Comparison of ENCODE assay signal across 9 cellular contexts in genomic region chr3:192957441-192957951, GRCh38. TPM values are rescaled to one million over a fixed set of nuclear protein-coding genes. Genes with fewer than 3 reads are reported as not detected.
DNase-seq lines count a peak whose midpoint lies in the region; ATAC-seq and TF ChIP-seq lines count a peak whose summit lies in the region.
"Had no signal": no experiment of that assay in that cellular context is flagged by ENCODE, and none has a peak within 500 bp of the region (broad histone marks: within the 10 kb centered on the region; RNA-seq: fewer than 3 reads in every experiment).

No MANE protein-coding gene starts in this region.

- H3K4me3 ChIP-seq in MG63 = peak overlapping the region; percentile 20
- peak overlapping the region; percentile 34 for H3K4me3 ChIP-seq in coronary artery

- H3K9me3 ChIP-seq in MG63 = no peaks in the 10 kb centered on the region

- no peaks in the 10 kb centered on the region for H3K36me3 ChIP-seq in MG63

- no peak for ATAC-seq in GM19463 (IDR thresholded peaks at IDR 0.05; ENCODE audit: unreplicated experiment)
- ATAC-seq: HCT116 had no signal

- peak; percentile 52 for DNase-seq in Ammon's horn (ENCODE audit: low spot score)
- DNase-seq in MG63 = peak; percentile 66
- DNase-seq in coronary artery (ENCODE audit: low spot score) = peak; percentile 79
- peak; percentile 31 for DNase-seq in myocyte (ENCODE audit: low read depth)
- no peak for DNase-seq in NCI-H774 (lab: John Stamatoyannopoulos, UW)
- no peak for DNase-seq in NCI-H2227 treated with DMSO at 0.1 percent for 48 hours (lab: John Stamatoyannopoulos, UW)
- DNase-seq in SHP77 treated with DMSO at 0.1 percent for 48 hours (lab: John Stamatoyannopoulos, UW) = no peak

- no peak for TF ChIP-seq CTCF in coronary artery (IDR thresholded peaks at IDR 0.05)

- H3K27ac ChIP-seq in coronary artery = peak overlapping the region in 1 of 2 donors; percentile 73

- no peaks in the 10 kb centered on the region for H3K27me3 ChIP-seq in MG63

RNA-seq across cellular contexts. Expression of gene MB21D2, which starts 39.8 kb away (rescaled TPM):
- total RNA-seq in MG63 (2014; rRNA removed; shearing (Covaris generic); ENCODE audit: low replicate concordance) = 23.8 and 26.4 TPM in 2 replicates
- total RNA-seq in myocyte = 11.6 and 15.6 TPM in 2 replicates
- 5.5 TPM for polyA plus RNA-seq in myocyte (2012)

Comparison
In these comparisons a context has a peak if more than half of its experiments do, and no peak if none do; other contexts are left out.
1. DNase-seq: peak in Ammon's horn (single experiment), MG63 (single experiment), coronary artery (single experiment) and myocyte (single experiment); none in NCI-H774 (single experiment), NCI-H2227 treated with DMSO at 0.1 percent for 48 hours (single experiment) and SHP77 treated with DMSO at 0.1 percent for 48 hours (single experiment).